8 cellular contexts compared by ENCODE assay signal in the genomic region with DNA sequence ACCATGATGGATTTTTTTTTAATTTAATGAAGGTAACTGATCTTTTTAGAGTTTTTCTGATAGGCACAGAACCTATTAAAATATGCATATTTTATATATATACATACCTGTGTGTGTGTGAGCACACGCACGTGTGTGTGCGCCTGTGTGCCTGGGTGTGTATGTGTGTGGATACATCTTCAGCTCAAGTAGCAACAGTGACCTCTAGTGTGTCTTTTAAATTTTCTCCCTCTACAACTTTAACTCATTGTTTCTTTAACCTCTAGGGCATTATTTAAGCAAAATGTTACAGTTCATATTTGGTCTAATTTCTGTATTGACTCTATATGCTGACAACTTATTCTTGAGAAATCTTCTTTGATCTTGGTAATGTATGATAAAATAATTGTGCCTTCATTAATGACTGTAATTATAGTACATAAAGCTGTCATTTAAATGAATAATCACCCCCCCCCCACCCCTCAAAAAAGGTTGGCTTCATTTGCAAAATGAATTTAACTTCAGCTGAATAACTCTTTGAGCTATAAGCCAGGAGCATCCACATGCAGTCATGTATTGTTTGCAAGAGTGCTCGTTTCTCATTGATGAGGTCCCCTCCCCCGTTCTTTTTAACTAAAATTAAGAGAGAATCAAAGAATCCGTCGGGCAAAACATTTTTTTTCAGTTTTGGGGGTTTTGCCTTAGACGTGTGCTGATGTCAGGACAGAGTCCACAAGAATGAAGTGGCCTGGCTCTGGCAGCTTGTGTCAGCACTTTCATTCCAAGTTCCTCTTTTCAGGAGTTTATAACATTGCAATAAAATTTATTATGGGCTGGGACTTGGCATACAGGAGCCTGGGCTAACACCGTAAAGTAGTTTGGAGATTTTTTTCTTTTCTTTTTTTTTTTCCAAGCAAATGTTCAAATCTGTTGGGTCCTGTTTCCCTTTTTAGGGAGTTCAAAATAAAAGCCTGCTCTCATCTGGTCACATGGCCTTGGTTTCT.
A peak's percentile ranks its signal among the peaks of the same experiment; 100 is the strongest.
DNase-seq lines count a peak whose midpoint lies in the region; ATAC-seq and TF ChIP-seq lines count a peak whose summit lies in the region.

No MANE protein-coding gene starts in this region.

- ATAC-seq in sciatic nerve: peak; percentile 62

- intact Hi-C loops in sciatic nerve (cut with DNase I): no loop called here

- peak; percentile 37 for TF ChIP-seq CTCF in foreskin fibroblast (IDR thresholded peaks at IDR 0.05; ENCODE audit: low read depth, low read length)

- no peak overlapping the region for H3K4me3 ChIP-seq in foreskin fibroblast (ENCODE audit: low read depth in 1 of 2, low read length in 2 of 2)

- DNase-seq in COR-L47 (lab: John Stamatoyannopoulos, UW): peak; percentile 47
- DNase-seq in HT1080 (ENCODE audit: low read depth): peak; percentile 50
- peak; percentile 86 for DNase-seq in RPMI8226
- DNase-seq in foreskin fibroblast: peak; percentile 23 to 69
- no peak for DNase-seq in sciatic nerve (ENCODE audit: low spot score)
- DNase-seq in occipital lobe (lab: John Stamatoyannopoulos, UW): no peak
- no peak for DNase-seq in activated CD8-positive, alpha-beta memory T cell treated with anti-CD3 and anti-CD28 coated beads, Interleukin-2, amount 50 U/mL, for 4 hours
- no peak for DNase-seq in activated CD4-positive, alpha-beta T cell treated with anti-CD3 and anti-CD28 coated beads, Interleukin-2, amount 50 U/mL, for 48 hours

Comparison
In these comparisons a context has a peak if more than half of its experiments do, and no peak if none do; other contexts are left out.
1. DNase-seq: peak in COR-L47 (single experiment), HT1080 (single experiment), RPMI8226 (single experiment) and foreskin fibroblast (2 of 2); none in sciatic nerve (single experiment), occipital lobe (single experiment), activated CD8-positive, alpha-beta memory T cell treated with anti-CD3 and anti-CD28 coated beads, Interleukin-2, amount 50 U/mL, for 4 hours (single experiment) and activated CD4-positive, alpha-beta T cell treated with anti-CD3 and anti-CD28 coated beads, Interleukin-2, amount 50 U/mL, for 48 hours (0 of 2).